15 cellular contexts compared by ENCODE assay signal in the genomic region with DNA sequence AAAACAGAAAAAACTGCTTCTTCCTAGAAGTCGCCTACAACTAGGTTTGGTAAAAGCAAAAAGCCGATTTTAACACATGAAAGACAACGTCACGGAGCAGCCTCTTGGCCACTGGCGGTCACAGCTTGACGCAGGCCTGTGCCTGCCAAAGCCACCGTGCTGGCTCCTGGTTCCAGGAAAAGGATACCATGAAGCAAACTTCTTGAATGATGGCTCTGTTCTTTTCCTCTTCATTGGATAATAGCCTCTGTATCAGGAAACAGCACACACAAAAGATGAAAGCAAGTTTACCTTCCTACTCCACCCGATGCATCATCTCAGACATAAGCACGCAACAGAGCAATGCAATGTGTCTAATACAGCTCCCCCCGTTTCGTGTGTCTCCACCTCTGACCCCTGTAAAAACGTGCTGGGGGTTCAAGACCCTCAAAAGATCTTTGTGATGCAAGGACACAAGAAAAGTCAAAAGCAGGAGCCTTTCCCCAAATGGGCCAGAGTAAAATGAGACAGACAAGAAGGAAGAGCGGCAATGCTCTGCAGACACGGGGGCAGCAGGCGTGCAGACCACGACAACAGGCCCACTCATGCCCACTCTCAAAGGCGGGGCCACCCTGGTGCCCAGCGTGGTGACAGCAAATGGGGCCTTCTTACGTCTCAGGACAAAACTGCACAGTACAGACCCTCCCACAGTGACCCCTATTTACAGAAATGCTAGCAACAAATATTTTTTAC. TPM values are rescaled to one million over a fixed set of nuclear protein-coding genes. Genes with fewer than 3 reads are reported as not detected.
A peak's percentile ranks its signal among the peaks of the same experiment; 100 is the strongest.
DNase-seq lines count a peak whose midpoint lies in the region; ATAC-seq, FAIRE-seq and TF ChIP-seq lines count a peak whose summit lies in the region.
"Had no signal": no experiment of that assay in that cellular context is flagged by ENCODE, and none has a peak within 500 bp of the region (broad histone marks: within the 10 kb centered on the region; RNA-seq: fewer than 3 reads in every experiment).

No MANE protein-coding gene starts in this region.

- FAIRE-seq in colon (lab: Jason Lieb, UNC), result peak; percentile 24
- FAIRE-seq: TTC549 had no signal

- DNase-seq in breast epithelium (ENCODE audit: low spot score in 2 of 2) (peak in 1 of 2 donors; percentile 60), MCF 10A (ENCODE audit: unreplicated experiment) (no peak), mesenteric fat pad (ENCODE audit: low spot score) (peak; percentile 45), upper lobe of right lung (peak; percentile 52), NCI-H1694 treated with DMSO at 0.1 percent for 48 hours (lab: John Stamatoyannopoulos, UW) (no peak)
- DNase-seq: activated CD4-positive, alpha-beta T cell treated with anti-CD3 and anti-CD28 coated beads, Interleukin-2, amount 50 U/mL, for 1 hour; CD4-positive, alpha-beta memory T cell; foreskin melanocyte; NCI-H1417 treated with DMSO at 0.1 percent for 48 hours had no signal

- no peaks in the 10 kb centered on the region for H3K27me3 ChIP-seq in breast epithelium
- no peaks in the 10 kb centered on the region for H3K27me3 ChIP-seq in upper lobe of right lung

- intact Hi-C loops in breast epithelium (cut with DNase I; ENCODE audit: low total_unique reads) (no loop called here), MCF 10A (cut with micrococcal nuclease) (no loop called here), upper lobe of right lung (cut with DNase I) (no loop called here)

- TF ChIP-seq CTCF in breast epithelium (IDR thresholded peaks at IDR 0.05), result no peak
- TF ChIP-seq CTCF in MCF 10A (IDR thresholded peaks at IDR 0.05; ENCODE audit: unreplicated experiment), result no peak
- no peak for TF ChIP-seq CTCF in upper lobe of right lung (IDR thresholded peaks at IDR 0.05)

- TF ChIP-seq POLR2A in breast epithelium (IDR thresholded peaks at IDR 0.05), result no peak

- H3K27ac ChIP-seq in breast epithelium (peak overlapping the region; percentile 86 to 91), upper lobe of right lung (peak overlapping the region; percentile 78)
- H3K27ac ChIP-seq: KMS-11 had no signal

- H3K4me1 ChIP-seq in breast epithelium, result no peaks in the 10 kb centered on the region
- H3K4me1 ChIP-seq in upper lobe of right lung, result peaks cover 20% of the 10 kb centered on the region

- no peak overlapping the region for H3K27ac Mint-ChIP-seq in MCF 10A (ENCODE audit: low read depth, unreplicated experiment)

- CTCF ChIA-PET in MCF 10A (lab: Yijun Ruan, JAX), result no interaction called here

- peaks cover 10% of the 10 kb centered on the region for H3K36me3 Mint-ChIP-seq in MCF 10A (ENCODE audit: insufficient read depth, unreplicated experiment)

- BruUV-seq in MCF 10A (replicated peaks; lab: Mats Ljungman, UMichigan), result no TSS peak

- no peaks in the 10 kb centered on the region for H3K9me3 ChIP-seq in breast epithelium
- H3K9me3 ChIP-seq in upper lobe of right lung, result no peaks in the 10 kb centered on the region

- H3K27me3 Mint-ChIP-seq in MCF 10A (ENCODE audit: insufficient read depth, unreplicated experiment), result no peaks in the 10 kb centered on the region
- H3K27me3 Mint-ChIP-seq: CD4-positive, alpha-beta memory T cell had no signal

- no peaks in the 10 kb centered on the region for H3K36me3 ChIP-seq in breast epithelium
- peaks cover 38% of the 10 kb centered on the region for H3K36me3 ChIP-seq in upper lobe of right lung

- H3K4me3 ChIP-seq in breast epithelium (no peak overlapping the region), upper lobe of right lung (no peak overlapping the region)

- no peaks in the 10 kb centered on the region for H3K4me1 Mint-ChIP-seq in MCF 10A (ENCODE audit: insufficient read depth, unreplicated experiment)

- no peak overlapping the region for H3K4me3 Mint-ChIP-seq in MCF 10A (ENCODE audit: unreplicated experiment)
- H3K4me3 Mint-ChIP-seq: CD4-positive, alpha-beta memory T cell had no signal

- POLR2A ChIA-PET in MCF 10A (lab: Yijun Ruan, JAX), result no interaction called here

- ATAC-seq in upper lobe of right lung (peak; percentile 7), GM18909 (IDR thresholded peaks at IDR 0.05; ENCODE audit: poor library complexity, unreplicated experiment) (no peak), GM18867 (IDR thresholded peaks at IDR 0.05; ENCODE audit: unreplicated experiment) (no peak)
- ATAC-seq: SK-N-SH treated with all-trans-retinoic acid at 6 μM for 48 hours had no signal

- no peaks in the 10 kb centered on the region for H3K9me3 Mint-ChIP-seq in MCF 10A (ENCODE audit: unreplicated experiment)
- H3K9me3 Mint-ChIP-seq: CD4-positive, alpha-beta memory T cell had no signal

RNA-seq across cellular contexts. Expression of a gene that starts 19.4 kb away (rescaled TPM):
- total RNA-seq in breast epithelium, result 10 to 100 TPM; 76.2 to 95.7 (median 81.9) TPM
- 70.4 and 72.9 TPM in 2 replicates for total RNA-seq in MCF 10A (2022)
- 91.3 TPM for total RNA-seq in mesenteric fat pad
- 138 TPM for total RNA-seq in upper lobe of right lung

RNA-seq across cellular contexts. Expression of a gene that starts 19.5 kb away (rescaled TPM):
- total RNA-seq in breast epithelium, result 10 to 100 TPM; 26.2 to 32.2 (median 28.2) TPM
- total RNA-seq in MCF 10A (2022), result 22.5 and 28.9 TPM in 2 replicates
- 27.7 TPM for total RNA-seq in mesenteric fat pad
- total RNA-seq in upper lobe of right lung, result 42.4 TPM

Comparison
In these comparisons a context has a peak if more than half of its experiments do, and no peak if none do; other contexts are left out.
1. DNase-seq: peak in mesenteric fat pad (single experiment) and upper lobe of right lung (single experiment); none in MCF 10A (single experiment) and NCI-H1694 treated with DMSO at 0.1 percent for 48 hours (single experiment).